ENCODE assay signal across 14 cellular contexts in genomic region chr12:96046543-96047137, GRCh38. TPM values are rescaled to one million over a fixed set of nuclear protein-coding genes. Genes with fewer than 3 reads are reported as not detected.
DNase-seq lines count a peak whose midpoint lies in the region; ATAC-seq and TF ChIP-seq lines count a peak whose summit lies in the region.
"Had no signal": no experiment of that assay in that cellular context is flagged by ENCODE, and none has a peak within 500 bp of the region (broad histone marks: within the 10 kb centered on the region; RNA-seq: fewer than 3 reads in every experiment).

No MANE protein-coding gene starts in this region.

- H3K9me3 Mint-ChIP-seq in activated T-cell treated with anti-CD3 and anti-CD28 coated beads, Interleukin-2, amount 50 U/mL, for 72 hours: peaks cover 0 to 3% of the 10 kb centered on the region in 2 donors
- H3K9me3 Mint-ChIP-seq in activated B cell treated with CpG ODN at 0.5 μM for 24 hours: peaks cover 6% of the 10 kb centered on the region
- H3K9me3 Mint-ChIP-seq in type B pancreatic cell: no peaks in the 10 kb centered on the region

- no peak for DNase-seq in activated T-cell treated with anti-CD3 and anti-CD28 coated beads, Interleukin-2, amount 50 U/mL, for 72 hours
- DNase-seq in activated T-cell treated with anti-CD3 and anti-CD28 coated beads for 4 hours (no peak), activated B cell treated with CpG ODN at 0.5 μM for 24 hours (no peak), left colon (no peak), type B pancreatic cell (ENCODE audit: extremely low spot score, unreplicated experiment) (no peak), erythroblast (lab: John Stamatoyannopoulos, UW) (no peak), RKO (ENCODE audit: low spot score) (no peak), NCI-H345 (lab: John Stamatoyannopoulos, UW) (no peak)
- DNase-seq: activated CD4-positive, CD25-positive, alpha-beta regulatory T cell; effector CD8-positive, alpha-beta T cell; NCI-H1048; NCI-H526; tibial artery had no signal

- ATAC-seq in activated T-cell treated with anti-CD3 and anti-CD28 coated beads, Interleukin-2, amount 50 U/mL, for 72 hours (replicated peaks in 1 of 2): peak; percentile 8 to 27
- ATAC-seq in activated B cell treated with CpG ODN at 0.5 μM for 24 hours (ENCODE audit: low read depth): no peak
- ATAC-seq in left colon: peak; percentile 38

- intact Hi-C loops in activated B cell treated with CpG ODN at 0.5 μM for 24 hours (cut with micrococcal nuclease): loop anchor here (1.0 kb wide), 1 partner anchor 26 kb away; no protein-coding TSS in a partner anchor
- intact Hi-C loops in left colon (cut with DNase I, micrococcal nuclease): no loop called here

- peaks cover 4% of the 10 kb centered on the region in 2 donors for H3K36me3 Mint-ChIP-seq in activated T-cell treated with anti-CD3 and anti-CD28 coated beads, Interleukin-2, amount 50 U/mL, for 72 hours (ENCODE audit: insufficient read depth in 2 of 2)
- no peaks in the 10 kb centered on the region for H3K36me3 Mint-ChIP-seq in activated B cell treated with CpG ODN at 0.5 μM for 24 hours (ENCODE audit: low read depth)
- no peaks in the 10 kb centered on the region for H3K36me3 Mint-ChIP-seq in type B pancreatic cell

- H3K4me3 Mint-ChIP-seq in activated T-cell treated with anti-CD3 and anti-CD28 coated beads, Interleukin-2, amount 50 U/mL, for 72 hours: peak overlapping the region; percentile 66 to 69
- H3K4me3 Mint-ChIP-seq in activated B cell treated with CpG ODN at 0.5 μM for 24 hours: peak overlapping the region; percentile 53
- H3K4me3 Mint-ChIP-seq in type B pancreatic cell: no peak overlapping the region

- TF ChIP-seq CTCF in activated B cell treated with CpG ODN at 0.5 μM for 24 hours (IDR thresholded peaks at IDR 0.05) (no peak), type B pancreatic cell (conservative IDR thresholded peaks at IDR 0.05) (no peak)

- H3K4me1 Mint-ChIP-seq in activated T-cell treated with anti-CD3 and anti-CD28 coated beads, Interleukin-2, amount 50 U/mL, for 72 hours (ENCODE audit: low read depth): peaks cover 63% of the 10 kb centered on the region
- peaks cover 69% of the 10 kb centered on the region for H3K4me1 Mint-ChIP-seq in activated B cell treated with CpG ODN at 0.5 μM for 24 hours
- peaks cover 20% of the 10 kb centered on the region for H3K4me1 Mint-ChIP-seq in type B pancreatic cell (ENCODE audit: unreplicated experiment)

- no peaks in the 10 kb centered on the region for H3K27me3 Mint-ChIP-seq in activated T-cell treated with anti-CD3 and anti-CD28 coated beads, Interleukin-2, amount 50 U/mL, for 72 hours (ENCODE audit: low read depth)
- no peaks in the 10 kb centered on the region for H3K27me3 Mint-ChIP-seq in activated B cell treated with CpG ODN at 0.5 μM for 24 hours
- peaks cover 3% of the 10 kb centered on the region for H3K27me3 Mint-ChIP-seq in type B pancreatic cell

- peak overlapping the region; percentile 93 for H3K27ac Mint-ChIP-seq in activated T-cell treated with anti-CD3 and anti-CD28 coated beads, Interleukin-2, amount 50 U/mL, for 72 hours
- H3K27ac Mint-ChIP-seq in activated B cell treated with CpG ODN at 0.5 μM for 24 hours (peak overlapping the region; percentile 88), type B pancreatic cell (peak overlapping the region; percentile 5)

- POLR2A ChIA-PET in activated B cell treated with CpG ODN at 0.5 μM for 24 hours (lab: Charles Lee): interaction anchor here (1.3 to 1.8 kb wide), 2 partner anchors 9 to 11 kb away, joined by 3 to 4 read pairs; partner anchors contain the start of gene LTA4H

- CTCF ChIA-PET in activated B cell treated with CpG ODN at 0.5 μM for 24 hours (lab: Charles Lee): interaction anchor here (0.8 to 1.4 kb wide), 2 partner anchors 16 to 48 kb away, joined by 3 to 4 read pairs; no protein-coding TSS in a partner anchor

- TF ChIP-seq POLR2A in erythroblast (IDR thresholded peaks at IDR 0.05; ENCODE audit: low read length): no peak

RNA-seq across cellular contexts. Expression of gene LTA4H, which starts 11.3 kb away (rescaled TPM):
- total RNA-seq in activated T-cell treated with anti-CD3 and anti-CD28 coated beads, Interleukin-2, amount 50 U/mL, for 72 hours: 100 to 1,000 TPM; 115 to 116 TPM
- total RNA-seq in activated B cell treated with CpG ODN at 0.5 μM for 24 hours (119 and 124 TPM in 2 replicates), left colon (10 to 100 TPM; 55.3 to 59.1 TPM), type B pancreatic cell (ENCODE audit: low replicate concordance) (68.1 and 117 TPM in 2 replicates)

RNA-seq across cellular contexts. Expression of gene HAL, which starts 50.5 kb away (rescaled TPM):
- under 1 TPM; 0.51 to 0.96 TPM for total RNA-seq in activated T-cell treated with anti-CD3 and anti-CD28 coated beads, Interleukin-2, amount 50 U/mL, for 72 hours
- total RNA-seq in activated B cell treated with CpG ODN at 0.5 μM for 24 hours: 0.66 and 2.5 TPM in 2 replicates
- total RNA-seq in left colon: 1 to 10 TPM; 2.5 to 2.7 TPM
- 2.1 and 3.8 TPM in 2 replicates for total RNA-seq in type B pancreatic cell (ENCODE audit: low replicate concordance)
- total RNA-seq: SK-MEL-5 had no signal

Comparison
In these comparisons a context has a peak if more than half of its experiments do, and no peak if none do; other contexts are left out.
1. H3K27ac Mint-ChIP-seq: peak in every context shown above with its lines; median percentile 93 in activated T-cell treated with anti-CD3 and anti-CD28 coated beads, Interleukin-2, amount 50 U/mL, for 72 hours; 88 in activated B cell treated with CpG ODN at 0.5 μM for 24 hours; 5 in type B pancreatic cell.